Comparison of ENCODE assay signal across 7 cellular contexts in genomic region chr6:138631566-138631965, GRCh38.
"Had no signal": no experiment of that assay in that cellular context is flagged by ENCODE, and none has a peak within 500 bp of the region (broad histone marks: within the 10 kb centered on the region; RNA-seq: fewer than 3 reads in every experiment).

No MANE protein-coding gene starts in this region.

- DNase-seq: GDM1, GF-D8 had no signal

- FAIRE-seq: G401.6, GM12891, GM12892, GM18507, GM19239 had no signal
